ENCODE assay signal across 22 cellular contexts in genomic region chr9:131043646-131044045, GRCh38. TPM values are rescaled to one million over a fixed set of nuclear protein-coding genes. Genes with fewer than 3 reads are reported as not detected.
"Had no signal": no experiment of that assay in that cellular context is flagged by ENCODE, and none has a peak within 500 bp of the region (broad histone marks: within the 10 kb centered on the region; RNA-seq: fewer than 3 reads in every experiment).

No MANE protein-coding gene starts in this region.

- DNase-seq: activated CD4-positive, alpha-beta memory T cell treated with anti-CD3 and anti-CD28 coated beads, Interleukin-2, amount 10 ng/mL, durations not matched to agents 7 days and 5 days; activated CD4-positive, alpha-beta T cell treated with anti-CD3 and anti-CD28 coated beads for 1 hour; activated CD4-positive, alpha-beta T cell treated with anti-CD3 and anti-CD28 coated beads, Interleukin-2, amount 10 ng/mL, durations not matched to agents 7 days and 5 days; activated CD8-positive, alpha-beta memory T cell treated with anti-CD3 and anti-CD28 coated beads, Interleukin-2, amount 50 U/mL, for 48 hours; activated gamma-delta T cell treated with Interleukin-2 at 50 U/mL for 16 hours; activated naive CD8-positive, alpha-beta T cell treated with anti-CD3 and anti-CD28 coated beads, Interleukin-2, amount 50 U/mL, for 24 hours; activated T-cell treated with anti-CD3 and anti-CD28 coated beads, Interleukin-2, amount 50 U/mL, for 24 hours; effector CD4-positive, alpha-beta T cell; foreskin melanocyte; left ventricle myocardium inferior; midbrain; naive thymus-derived CD4-positive, alpha-beta T cell; pancreas; retina; stimulated activated naive CD4-positive, alpha-beta T cell; T-helper 17 cell; T1000; tibial artery had no signal

- H3K4me3 ChIP-seq: breast epithelium, esophagus muscularis mucosa, left ventricle myocardium inferior, pancreas, prostate gland, suprapubic skin, tibial artery had no signal

- ATAC-seq: activated naive CD8-positive, alpha-beta T cell treated with anti-CD3 and anti-CD28 coated beads, Interleukin-2, amount 50 U/mL, for 24 hours; pancreas; T-helper 17 cell had no signal

- H3K9me3 ChIP-seq: breast epithelium, esophagus muscularis mucosa, left ventricle myocardium inferior, pancreas, prostate gland, suprapubic skin, tibial artery had no signal

- H3K36me3 ChIP-seq: breast epithelium, esophagus muscularis mucosa, left ventricle myocardium inferior, pancreas, prostate gland, suprapubic skin, tibial artery had no signal

- H3K27ac ChIP-seq: breast epithelium, esophagus muscularis mucosa, left ventricle myocardium inferior, pancreas, prostate gland, suprapubic skin, tibial artery had no signal

- H3K4me1 ChIP-seq: breast epithelium, pancreas, prostate gland had no signal

- H3K27me3 ChIP-seq: breast epithelium, pancreas, suprapubic skin, tibial artery had no signal

RNA-seq across cellular contexts. Expression of gene LAMC3, which starts 34.7 kb away (rescaled TPM):
- total RNA-seq: activated CD4-positive, alpha-beta memory T cell treated with anti-CD3 and anti-CD28 coated beads, Interleukin-2, amount 10 ng/mL, durations not matched to agents 7 days and 5 days had no signal
